1 cellular context compared by ENCODE assay signal in genomic region chr2:84944257-84944909, GRCh38.
TF ChIP-seq lines count a peak whose summit lies in the region.

No MANE protein-coding gene starts in this region.

TF ChIP-seq in WTC11, 78 proteins besides CTCF, POLR2A, EP300 and RAD21 (continued from another document):
- no peak for TF ChIP-seq ZNF425 (CRISPR knock-in tag; conservative IDR thresholded peaks at IDR 0.05)
- no peak for TF ChIP-seq MYBL2 (CRISPR knock-in tag; IDR thresholded peaks at IDR 0.05)
- no peak for TF ChIP-seq MXD4 (CRISPR knock-in tag; IDR thresholded peaks at IDR 0.05; ENCODE audit: borderline replicate concordance)
- no peak for TF ChIP-seq ZNF138 (CRISPR knock-in tag; conservative IDR thresholded peaks at IDR 0.05)
- no peak for TF ChIP-seq ZNF532 (CRISPR knock-in tag; IDR thresholded peaks at IDR 0.05; ENCODE audit: borderline replicate concordance)
- no peak for TF ChIP-seq MAX (CRISPR knock-in tag; IDR thresholded peaks at IDR 0.05)
- no peak for TF ChIP-seq FOXP1 (CRISPR knock-in tag; IDR thresholded peaks at IDR 0.05; ENCODE audit: borderline replicate concordance)
- TF ChIP-seq TEAD4 (CRISPR knock-in tag; IDR thresholded peaks at IDR 0.05): no peak
- TF ChIP-seq ATF2 (CRISPR knock-in tag; IDR thresholded peaks at IDR 0.05; ENCODE audit: borderline replicate concordance, low read depth): no peak
- TF ChIP-seq, protein P1, sequence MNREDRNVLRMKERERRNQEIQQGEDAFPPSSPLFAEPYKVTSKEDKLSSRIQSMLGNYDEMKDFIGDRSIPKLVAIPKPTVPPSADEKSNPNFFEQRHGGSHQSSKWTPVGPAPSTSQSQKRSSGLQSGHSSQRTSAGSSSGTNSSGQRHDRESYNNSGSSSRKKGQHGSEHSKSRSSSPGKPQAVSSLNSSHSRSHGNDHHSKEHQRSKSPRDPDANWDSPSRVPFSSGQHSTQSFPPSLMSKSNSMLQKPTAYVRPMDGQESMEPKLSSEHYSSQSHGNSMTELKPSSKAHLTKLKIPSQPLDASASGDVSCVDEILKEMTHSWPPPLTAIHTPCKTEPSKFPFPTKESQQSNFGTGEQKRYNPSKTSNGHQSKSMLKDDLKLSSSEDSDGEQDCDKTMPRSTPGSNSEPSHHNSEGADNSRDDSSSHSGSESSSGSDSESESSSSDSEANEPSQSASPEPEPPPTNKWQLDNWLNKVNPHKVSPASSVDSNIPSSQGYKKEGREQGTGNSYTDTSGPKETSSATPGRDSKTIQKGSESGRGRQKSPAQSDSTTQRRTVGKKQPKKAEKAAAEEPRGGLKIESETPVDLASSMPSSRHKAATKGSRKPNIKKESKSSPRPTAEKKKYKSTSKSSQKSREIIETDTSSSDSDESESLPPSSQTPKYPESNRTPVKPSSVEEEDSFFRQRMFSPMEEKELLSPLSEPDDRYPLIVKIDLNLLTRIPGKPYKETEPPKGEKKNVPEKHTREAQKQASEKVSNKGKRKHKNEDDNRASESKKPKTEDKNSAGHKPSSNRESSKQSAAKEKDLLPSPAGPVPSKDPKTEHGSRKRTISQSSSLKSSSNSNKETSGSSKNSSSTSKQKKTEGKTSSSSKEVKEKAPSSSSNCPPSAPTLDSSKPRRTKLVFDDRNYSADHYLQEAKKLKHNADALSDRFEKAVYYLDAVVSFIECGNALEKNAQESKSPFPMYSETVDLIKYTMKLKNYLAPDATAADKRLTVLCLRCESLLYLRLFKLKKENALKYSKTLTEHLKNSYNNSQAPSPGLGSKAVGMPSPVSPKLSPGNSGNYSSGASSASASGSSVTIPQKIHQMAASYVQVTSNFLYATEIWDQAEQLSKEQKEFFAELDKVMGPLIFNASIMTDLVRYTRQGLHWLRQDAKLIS (CRISPR knock-in tag; IDR thresholded peaks at IDR 0.05; ENCODE audit: borderline replicate concordance): no peak
